Comparison of ENCODE assay signal across 2 cellular contexts in genomic region chr3:13235079-13235478, GRCh38.
TF ChIP-seq lines count a peak whose summit lies in the region.

No MANE protein-coding gene starts in this region.

TF ChIP-seq in SK-N-SH, 30 proteins besides CTCF, POLR2A, EP300 and RAD21 (continued from another document):
- TF ChIP-seq SIN3A (IDR thresholded peaks at IDR 0.05; ENCODE audit: borderline replicate concordance, low read depth, low read length) (no peak), USF1 (IDR thresholded peaks at IDR 0.05; ENCODE audit: borderline replicate concordance, low read depth) (no peak), MEF2A (IDR thresholded peaks at IDR 0.05; ENCODE audit: borderline replicate concordance, low read depth) (no peak), RXRA (IDR thresholded peaks at IDR 0.05; ENCODE audit: borderline replicate concordance, low read depth) (no peak), CHD2 (IDR thresholded peaks at IDR 0.05; ENCODE audit: low read length, partially characterized antibody) (no peak), IRF3 (IDR thresholded peaks at IDR 0.05; ENCODE audit: low read depth, low read length) (no peak), PBX3 (IDR thresholded peaks at IDR 0.05) (no peak), TEAD4 (IDR thresholded peaks at IDR 0.05; ENCODE audit: borderline replicate concordance, insufficient read depth) (no peak), POLR2AphosphoS5 (IDR thresholded peaks at IDR 0.05; ENCODE audit: low read depth, low read length) (no peak), NFIC (IDR thresholded peaks at IDR 0.05; ENCODE audit: borderline replicate concordance) (no peak), GATA2 (CRISPR knock-in tag; IDR thresholded peaks at IDR 0.05) (no peak), USF2 (IDR thresholded peaks at IDR 0.05; ENCODE audit: borderline replicate concordance, low read depth, low read length) (no peak)

TF ChIP-seq in SK-N-SH treated with all-trans-retinoic acid at 6 μM for 48 hours, 23 proteins besides CTCF, POLR2A, EP300 and RAD21 (continued from another document):
- TF ChIP-seq TSHZ2 (CRISPR knock-in tag; IDR thresholded peaks at IDR 0.05) (no peak), ZFP30 (CRISPR knock-in tag; IDR thresholded peaks at IDR 0.05) (no peak)
TF ChIP-seq in SK-N-SH treated with all-trans-retinoic acid at 6 μM for 48 hours: peak in this region for 0.
